8 cellular contexts compared by ENCODE assay signal in the genomic region with DNA sequence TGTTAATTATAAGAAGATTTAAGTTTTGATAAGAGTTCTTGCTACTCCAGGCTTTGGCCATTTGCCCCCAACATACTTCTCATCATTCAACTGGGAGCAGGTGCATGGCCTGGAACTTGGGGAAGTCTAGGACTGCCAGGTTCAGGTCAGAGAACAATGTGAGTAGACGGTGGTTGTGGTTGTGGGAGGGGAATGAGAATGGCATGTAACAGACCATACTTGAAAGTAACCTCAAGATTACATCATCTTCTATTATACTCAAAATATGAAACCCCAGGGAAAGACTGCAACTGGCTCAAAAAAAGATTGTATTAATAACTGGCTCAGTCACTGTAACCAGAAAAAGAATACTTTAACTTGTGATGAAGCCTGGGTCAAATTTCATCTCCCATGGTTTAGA.
DNase-seq lines count a peak whose midpoint lies in the region; ATAC-seq lines count a peak whose summit lies in the region.

No MANE protein-coding gene starts in this region.

- peak; percentile 84 for ATAC-seq in GM19397 (IDR thresholded peaks at IDR 0.05; ENCODE audit: unreplicated experiment)
- peak; percentile 71 for ATAC-seq in HG03521 (IDR thresholded peaks at IDR 0.05; ENCODE audit: unreplicated experiment)

- no peak overlapping the region for H3K27ac ChIP-seq in trophoblast cell (ENCODE audit: low read depth, low read length)

- DNase-seq in ACHN (peak; percentile 12), amniotic epithelial cell (ENCODE audit: low read depth) (peak; percentile 83), trophoblast cell (no peak), KBM-7 (no peak), NCI-H1694 (lab: John Stamatoyannopoulos, UW) (no peak), COR-L47 (lab: John Stamatoyannopoulos, UW) (no peak)

- no peak overlapping the region for H2AFZ ChIP-seq in trophoblast cell (ENCODE audit: insufficient read depth, low read length, poor library complexity)

- H3K4me1 ChIP-seq in trophoblast cell (ENCODE audit: control insufficient read depth in 1 of 2, insufficient read depth in 2 of 2, low read length in 2 of 2): no peaks in the 10 kb centered on the region

- no peak overlapping the region for H2BK5ac ChIP-seq in trophoblast cell (ENCODE audit: low read depth, low read length, poor library complexity)

- no peak overlapping the region for H3K14ac ChIP-seq in trophoblast cell (ENCODE audit: low read length)

- H3K4me3 ChIP-seq in trophoblast cell (ENCODE audit: low read depth, low read length): no peak overlapping the region

- H3K27me3 ChIP-seq in trophoblast cell (ENCODE audit: insufficient read depth, low read length): no peaks in the 10 kb centered on the region

- H2BK12ac ChIP-seq in trophoblast cell (ENCODE audit: low read length): no peak overlapping the region

- H3K79me1 ChIP-seq in trophoblast cell (ENCODE audit: low read length): no peaks in the 10 kb centered on the region

- no peak overlapping the region for H3K23ac ChIP-seq in trophoblast cell (ENCODE audit: low read length)

- WGBS in trophoblast cell (ENCODE audit: extremely low coverage, insufficient coverage, insufficient read length): no CpG with 5 or more reads among the region's 1 CpG

- in situ Hi-C loops in ACHN (cut with HindIII; ENCODE audit: low pct_ligation_motif_present, low pct_unique_long_range_greater_than_20kb, low sequenced_read_pairs): no loop called here
- in situ Hi-C loops in KBM-7 (cut with MboI; ENCODE audit: low pct_unique_long_range_greater_than_20kb, low sequenced_read_pairs): no loop called here

- no peak overlapping the region for H2AK5ac ChIP-seq in trophoblast cell (ENCODE audit: low read length)

- H3K18ac ChIP-seq in trophoblast cell (ENCODE audit: low read length): no peak overlapping the region

- H4K8ac ChIP-seq in trophoblast cell (ENCODE audit: low read depth, low read length): no peak overlapping the region

- no peaks in the 10 kb centered on the region for H3K9me3 ChIP-seq in trophoblast cell (ENCODE audit: insufficient read depth, low read depth, low read length)

- H4K12ac ChIP-seq in trophoblast cell (ENCODE audit: low read depth, low read length): no peak overlapping the region

- no peaks in the 10 kb centered on the region for H3K36me3 ChIP-seq in trophoblast cell (ENCODE audit: control insufficient read depth in 1 of 2, insufficient read depth in 2 of 2, low read length in 2 of 2)

- H4K91ac ChIP-seq in trophoblast cell (ENCODE audit: low read depth, low read length): no peak overlapping the region

- no peak overlapping the region for H3K9ac ChIP-seq in trophoblast cell (ENCODE audit: low read length)

- H3K4me2 ChIP-seq in trophoblast cell (ENCODE audit: low read length): no peak overlapping the region

- no peak overlapping the region for H3K4ac ChIP-seq in trophoblast cell (ENCODE audit: low read depth, low read length)

- no peaks in the 10 kb centered on the region for H3K79me2 ChIP-seq in trophoblast cell (ENCODE audit: control insufficient read depth, insufficient read depth, low read length, poor library complexity)

- H2BK120ac ChIP-seq in trophoblast cell (ENCODE audit: insufficient read depth, low read length, poor library complexity): no peak overlapping the region

Comparison
In these comparisons a context has a peak if more than half of its experiments do, and no peak if none do; other contexts are left out.
1. DNase-seq: peak in ACHN (single experiment) and amniotic epithelial cell (single experiment); none in trophoblast cell (0 of 2), KBM-7 (single experiment), NCI-H1694 (single experiment) and COR-L47 (single experiment).